ENCODE assay signal across 27 cellular contexts in the genomic region with DNA sequence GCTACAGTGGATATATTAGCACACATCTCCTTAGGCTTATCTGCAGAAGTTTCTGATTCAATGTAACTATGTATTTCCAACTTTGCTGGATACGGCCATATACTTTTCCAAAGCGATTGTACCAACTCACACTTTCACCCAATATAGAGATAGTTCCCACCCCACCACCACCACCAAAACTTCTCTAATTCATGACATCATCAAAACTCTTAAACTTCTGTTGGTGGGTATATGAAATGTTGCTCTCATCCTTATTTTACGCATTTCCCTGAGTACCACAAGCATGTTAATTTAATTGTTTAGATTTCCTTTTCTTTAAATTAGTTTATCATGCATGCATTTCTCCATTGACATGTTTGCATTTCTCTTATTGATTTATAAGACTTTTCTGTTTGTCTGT.
"Had no signal": no experiment of that assay in that cellular context is flagged by ENCODE, and none has a peak within 500 bp of the region (broad histone marks: within the 10 kb centered on the region; RNA-seq: fewer than 3 reads in every experiment).

No MANE protein-coding gene starts in this region.

- DNase-seq: stimulated activated CD4-positive, alpha-beta T cell treated with anti-CD3 and anti-CD28 coated beads, Interleukin-2, amount 100 ng/mL, for 48 hours; stimulated activated CD4-positive, alpha-beta T cell treated with anti-CD3 and anti-CD28 coated beads, Interleukin-4, amount 100 ng/mL, for 1 hour; stimulated activated CD4-positive, alpha-beta T cell treated with anti-CD3 and anti-CD28 coated beads, Interleukin-4, amount 100 ng/mL, for 24 hours; stimulated activated CD4-positive, alpha-beta T cell treated with anti-CD3 and anti-CD28 coated beads, Interleukin-4, amount 100 ng/mL, for 4 hours; stimulated activated CD8-positive, alpha-beta memory T cell treated with anti-CD3 and anti-CD28 coated beads, Interleukin-4, amount 100 ng/mL, for 48 hours; stimulated activated naive B cell treated with anti-CD40 and anti-IgM and Interleukin-4, amounts not matched to agents 10 μg/mL and 1 μg/mL and 100 μg/mL, for 72 hours; stimulated activated naive CD4-positive, alpha-beta T cell; stimulated activated naive CD4-positive, alpha-beta T cell treated with Interleukin-2 at 50 U/mL for 16 hours; stimulated activated naive CD8-positive, alpha-beta T cell treated with anti-CD3 and anti-CD28 coated beads, Interleukin-15, amount 100 ng/mL, for 72 hours; stimulated activated naive CD8-positive, alpha-beta T cell treated with anti-CD3 and anti-CD28 coated beads, Interleukin-15, Interleukin-2, amounts not matched to agents 100 U/mL and 50 U/mL, for 24 hours; stomach; substantia nigra; testis; thyroid gland; tibial artery; transverse colon; trophoblast cell; upper lobe of left lung; upper lobe of right lung; uterus had no signal

- H3K4me3 ChIP-seq: stomach, suprapubic skin, testis, thoracic aorta, thyroid gland, tibial artery, tibial nerve, transverse colon, upper lobe of left lung, upper lobe of right lung, uterus, vagina had no signal

- H3K27ac ChIP-seq: stomach, suprapubic skin, testis, thoracic aorta, thyroid gland, tibial artery, tibial nerve, transverse colon, upper lobe of left lung, upper lobe of right lung, uterus, vagina had no signal

- H3K36me3 ChIP-seq: stomach, suprapubic skin, thoracic aorta, thyroid gland, tibial artery, tibial nerve, transverse colon, upper lobe of left lung, upper lobe of right lung, uterus, vagina had no signal

- H3K9me3 ChIP-seq: stomach, suprapubic skin, testis, thoracic aorta, thyroid gland, tibial artery, tibial nerve, transverse colon, upper lobe of left lung, upper lobe of right lung, uterus, vagina had no signal

- ATAC-seq: stimulated activated effector memory CD8-positive, alpha-beta T cell treated with anti-CD3 and anti-CD28 coated beads, Interleukin-12 subunit alpha, Interleukin-12 subunit beta, amount 100 ng/mL, for 72 hours; stimulated activated memory B cell treated with anti-CD40 and anti-IgM and Interleukin-4, amounts not matched to agents 10 μg/mL and 1 μg/mL and 100 μg/mL, for 72 hours; stimulated activated naive B cell treated with anti-CD40 and anti-IgM and Interleukin-4, amounts not matched to agents 10 μg/mL and 1 μg/mL and 100 μg/mL, for 72 hours; stimulated activated naive CD8-positive, alpha-beta T cell treated with anti-CD3 and anti-CD28 coated beads, Interleukin-15, amount 100 ng/mL, for 72 hours; stimulated activated naive CD8-positive, alpha-beta T cell treated with anti-CD3 and anti-CD28 coated beads, Interleukin-15, Interleukin-2, amounts not matched to agents 100 U/mL and 50 U/mL, for 24 hours; upper lobe of right lung had no signal

- H3K4me1 ChIP-seq: stomach, suprapubic skin, testis, thyroid gland, tibial artery, tibial nerve, transverse colon, upper lobe of right lung, uterus, vagina had no signal

- H3K27me3 ChIP-seq: stomach, suprapubic skin, testis, thyroid gland, tibial artery, tibial nerve, transverse colon, upper lobe of left lung, upper lobe of right lung, uterus, vagina had no signal

- FAIRE-seq: urothelium cell line had no signal
